ENCODE assay signal across 1 cellular context in genomic region chr6:74343804-74344203, GRCh38.
A peak's percentile ranks its signal among the peaks of the same experiment; 100 is the strongest.
TF ChIP-seq lines count a peak whose summit lies in the region.

No MANE protein-coding gene starts in this region.

TF ChIP-seq in HepG2, 621 proteins besides CTCF, POLR2A, EP300 and RAD21 (continued from another document):
- TF ChIP-seq NFAT5 (CRISPR knock-in tag; IDR thresholded peaks at IDR 0.05), result no peak
- TF ChIP-seq STAG1 (CRISPR knock-in tag; IDR thresholded peaks at IDR 0.05), result peak; percentile 52
- TF ChIP-seq FLYWCH1 (CRISPR knock-in tag; IDR thresholded peaks at IDR 0.05), result no peak
